Comparison of ENCODE assay signal across 1 cellular context in the genomic region with DNA sequence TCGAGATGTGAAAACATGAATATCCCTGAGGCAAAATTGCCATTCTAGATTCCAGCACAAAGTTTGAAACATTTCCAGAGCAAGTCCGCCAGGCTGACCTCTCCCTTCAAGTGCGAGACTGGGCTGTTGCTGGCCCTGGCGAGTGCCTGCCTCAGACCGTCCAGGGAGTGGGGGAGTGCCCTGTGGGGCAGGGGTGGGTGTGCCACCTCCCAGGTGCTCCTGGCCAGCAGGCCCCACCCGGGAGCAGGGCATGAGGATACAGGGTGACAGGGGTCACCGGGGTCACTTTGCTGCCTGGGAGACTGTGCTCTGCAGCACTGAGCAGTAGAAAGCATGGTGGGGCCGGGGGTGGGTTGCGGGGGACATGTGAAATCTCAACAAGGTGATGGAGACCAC.
TF ChIP-seq lines count a peak whose summit lies in the region.

No MANE protein-coding gene starts in this region.

TF ChIP-seq in HepG2, 621 proteins besides CTCF, POLR2A, EP300 and RAD21 (continued from another document):
- TF ChIP-seq, protein P1, sequence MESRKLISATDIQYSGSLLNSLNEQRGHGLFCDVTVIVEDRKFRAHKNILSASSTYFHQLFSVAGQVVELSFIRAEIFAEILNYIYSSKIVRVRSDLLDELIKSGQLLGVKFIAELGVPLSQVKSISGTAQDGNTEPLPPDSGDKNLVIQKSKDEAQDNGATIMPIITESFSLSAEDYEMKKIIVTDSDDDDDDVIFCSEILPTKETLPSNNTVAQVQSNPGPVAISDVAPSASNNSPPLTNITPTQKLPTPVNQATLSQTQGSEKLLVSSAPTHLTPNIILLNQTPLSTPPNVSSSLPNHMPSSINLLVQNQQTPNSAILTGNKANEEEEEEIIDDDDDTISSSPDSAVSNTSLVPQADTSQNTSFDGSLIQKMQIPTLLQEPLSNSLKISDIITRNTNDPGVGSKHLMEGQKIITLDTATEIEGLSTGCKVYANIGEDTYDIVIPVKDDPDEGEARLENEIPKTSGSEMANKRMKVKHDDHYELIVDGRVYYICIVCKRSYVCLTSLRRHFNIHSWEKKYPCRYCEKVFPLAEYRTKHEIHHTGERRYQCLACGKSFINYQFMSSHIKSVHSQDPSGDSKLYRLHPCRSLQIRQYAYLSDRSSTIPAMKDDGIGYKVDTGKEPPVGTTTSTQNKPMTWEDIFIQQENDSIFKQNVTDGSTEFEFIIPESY (CRISPR knock-in tag; IDR thresholded peaks at IDR 0.05) = peak; percentile 30; the same call in 1 of the 2 replicates
